In genomic region chr17:57441270-57441600, GRCh38 we compare ENCODE assay signal across 8 cellular contexts.
DNase-seq lines count a peak whose midpoint lies in the region; ATAC-seq and TF ChIP-seq lines count a peak whose summit lies in the region.

No MANE protein-coding gene starts in this region.

- H3K27ac Mint-ChIP-seq in activated CD4-positive, alpha-beta T cell treated with anti-CD3 and anti-CD28 coated beads for 36 hours = peak overlapping the region; percentile 95
- peak overlapping the region; percentile 30 for H3K27ac Mint-ChIP-seq in endodermal cell
- peak overlapping the region; percentile 99 for H3K27ac Mint-ChIP-seq in stimulated activated naive CD8-positive, alpha-beta T cell treated with anti-CD3 and anti-CD28 coated beads, Interleukin-15, Interleukin-2, amounts not matched to agents 100 ng/mL and 50 ng/mL, for 24 hours

- no peaks in the 10 kb centered on the region for H3K9me3 Mint-ChIP-seq in activated CD4-positive, alpha-beta T cell treated with anti-CD3 and anti-CD28 coated beads for 36 hours (ENCODE audit: low read depth)
- H3K9me3 Mint-ChIP-seq in endodermal cell = no peaks in the 10 kb centered on the region
- no peaks in the 10 kb centered on the region for H3K9me3 Mint-ChIP-seq in stimulated activated naive CD8-positive, alpha-beta T cell treated with anti-CD3 and anti-CD28 coated beads, Interleukin-15, Interleukin-2, amounts not matched to agents 100 ng/mL and 50 ng/mL, for 24 hours

- intact Hi-C loops in activated CD4-positive, alpha-beta T cell treated with anti-CD3 and anti-CD28 coated beads for 36 hours (cut with DNase I, micrococcal nuclease) = loop anchor here (1.0 to 10.0 kb wide), 12 partner anchors 18 to 714 kb away; partner anchors contain the start of genes MSI2 (in 2 of the 2) and AKAP1 (in 1 of the 2)

- H3K27ac ChIP-seq in KOPT-K1 (ENCODE audit: low read depth, low read length, poor library complexity, severe bottlenecking) (peak overlapping the region; percentile 97), endodermal cell (ENCODE audit: low read depth, low read length) (peak overlapping the region; percentile 86)

- H3K4me3 ChIP-seq in endodermal cell (ENCODE audit: low read length) = no peak overlapping the region

- H3K9ac ChIP-seq in endodermal cell (ENCODE audit: extremely low read depth, low read length, poor library complexity, severe bottlenecking) = no peak overlapping the region

- H3K36me3 ChIP-seq in KOPT-K1 (ENCODE audit: insufficient read depth, low read length) (peaks cover 8% of the 10 kb centered on the region; the same call in 1 of the 2 replicates), endodermal cell (ENCODE audit: control insufficient read depth, insufficient read depth, low read length) (no peaks in the 10 kb centered on the region)

- CTCF ChIA-PET in activated CD4-positive, alpha-beta T cell treated with anti-CD3 and anti-CD28 coated beads for 36 hours (lab: Charles Lee) = interaction anchor here (0.6 to 3.8 kb wide), 15 partner anchors 10 to 230 kb away, joined by 3 to 24 read pairs (median 5); no protein-coding TSS in a partner anchor

- peaks cover 10% of the 10 kb centered on the region for H3K4me1 ChIP-seq in endodermal cell (ENCODE audit: control insufficient read depth, insufficient read depth, low read length)

- peaks cover 85% of the 10 kb centered on the region for H3K4me1 Mint-ChIP-seq in activated CD4-positive, alpha-beta T cell treated with anti-CD3 and anti-CD28 coated beads for 36 hours
- H3K4me1 Mint-ChIP-seq in endodermal cell = peaks cover 46% of the 10 kb centered on the region
- peaks cover 92% of the 10 kb centered on the region for H3K4me1 Mint-ChIP-seq in stimulated activated naive CD8-positive, alpha-beta T cell treated with anti-CD3 and anti-CD28 coated beads, Interleukin-15, Interleukin-2, amounts not matched to agents 100 ng/mL and 50 ng/mL, for 24 hours (ENCODE audit: low read depth)

- no peaks in the 10 kb centered on the region for H3K27me3 ChIP-seq in endodermal cell (ENCODE audit: control insufficient read depth, insufficient read depth, low read length, poor library complexity, severe bottlenecking)

- ATAC-seq in activated CD4-positive, alpha-beta T cell treated with anti-CD3 and anti-CD28 coated beads for 36 hours = peak; percentile 37
- ATAC-seq in HG02885 (IDR thresholded peaks at IDR 0.05; ENCODE audit: poor library complexity, unreplicated experiment) = no peak

- POLR2A ChIA-PET in activated CD4-positive, alpha-beta T cell treated with anti-CD3 and anti-CD28 coated beads for 36 hours (lab: Charles Lee) = interaction anchor here (0.6 to 2.3 kb wide), 2 partner anchors 14 to 198 kb away, joined by 3 to 10 read pairs; no protein-coding TSS in a partner anchor

- no peaks in the 10 kb centered on the region for H3K27me3 Mint-ChIP-seq in activated CD4-positive, alpha-beta T cell treated with anti-CD3 and anti-CD28 coated beads for 36 hours
- H3K27me3 Mint-ChIP-seq in endodermal cell (ENCODE audit: insufficient read depth) = no peaks in the 10 kb centered on the region
- no peaks in the 10 kb centered on the region for H3K27me3 Mint-ChIP-seq in stimulated activated naive CD8-positive, alpha-beta T cell treated with anti-CD3 and anti-CD28 coated beads, Interleukin-15, Interleukin-2, amounts not matched to agents 100 ng/mL and 50 ng/mL, for 24 hours

- peaks cover 19% of the 10 kb centered on the region for H3K36me3 Mint-ChIP-seq in activated CD4-positive, alpha-beta T cell treated with anti-CD3 and anti-CD28 coated beads for 36 hours (ENCODE audit: low read depth)
- no peaks in the 10 kb centered on the region for H3K36me3 Mint-ChIP-seq in endodermal cell (ENCODE audit: low read depth)
- peaks cover 16% of the 10 kb centered on the region for H3K36me3 Mint-ChIP-seq in stimulated activated naive CD8-positive, alpha-beta T cell treated with anti-CD3 and anti-CD28 coated beads, Interleukin-15, Interleukin-2, amounts not matched to agents 100 ng/mL and 50 ng/mL, for 24 hours (ENCODE audit: low read depth)

- 21 to 50% methylated on average over 1 of the region's 1 CpG for WGBS in endodermal cell (ENCODE audit: insufficient coverage in 1 of 2, insufficient read length in 1 of 2), 2 experiments

- peaks cover 7% of the 10 kb centered on the region for H3K9me3 ChIP-seq in KOPT-K1 (ENCODE audit: insufficient read depth, low read length, poor library complexity, severe bottlenecking)
- no peaks in the 10 kb centered on the region for H3K9me3 ChIP-seq in endodermal cell (ENCODE audit: control insufficient read depth, low read length)

- H3K4me3 Mint-ChIP-seq in activated CD4-positive, alpha-beta T cell treated with anti-CD3 and anti-CD28 coated beads for 36 hours = peak overlapping the region; percentile 38
- no peak overlapping the region for H3K4me3 Mint-ChIP-seq in endodermal cell
- H3K4me3 Mint-ChIP-seq in stimulated activated naive CD8-positive, alpha-beta T cell treated with anti-CD3 and anti-CD28 coated beads, Interleukin-15, Interleukin-2, amounts not matched to agents 100 ng/mL and 50 ng/mL, for 24 hours = peak overlapping the region; percentile 60

- no peak for DNase-seq in activated CD4-positive, alpha-beta T cell treated with anti-CD3 and anti-CD28 coated beads for 36 hours
- DNase-seq in activated CD4-positive, alpha-beta T cell treated with anti-CD3 and anti-CD28 coated beads, Interleukin-2, amount 50 U/mL, for 48 hours = no peak
- DNase-seq in endodermal cell (no peak), NCI-H1417 treated with DMSO at 0.1 percent for 48 hours (lab: John Stamatoyannopoulos, UW) (no peak), NCI-H510A (lab: John Stamatoyannopoulos, UW) (no peak)

- no peak for TF ChIP-seq CTCF in endodermal cell (conservative IDR thresholded peaks at IDR 0.05)

Comparison
In these comparisons a context has a peak if more than half of its experiments do, and no peak if none do; other contexts are left out.
1. H3K27ac Mint-ChIP-seq: peak in every context shown above with its lines; median percentile 99 in stimulated activated naive CD8-positive, alpha-beta T cell treated with anti-CD3 and anti-CD28 coated beads, Interleukin-15, Interleukin-2, amounts not matched to agents 100 ng/mL and 50 ng/mL, for 24 hours; 95 in activated CD4-positive, alpha-beta T cell treated with anti-CD3 and anti-CD28 coated beads for 36 hours; 30 in endodermal cell.